Comparison of ENCODE assay signal across 13 cellular contexts in genomic region chr5:9467199-9468069, GRCh38.
A peak's percentile ranks its signal among the peaks of the same experiment; 100 is the strongest.
DNase-seq lines count a peak whose midpoint lies in the region; ATAC-seq and TF ChIP-seq lines count a peak whose summit lies in the region.
"Had no signal": no experiment of that assay in that cellular context is flagged by ENCODE, and none has a peak within 500 bp of the region (broad histone marks: within the 10 kb centered on the region; RNA-seq: fewer than 3 reads in every experiment).

No MANE protein-coding gene starts in this region.

- H2BK15ac ChIP-seq in neuronal stem cell (ENCODE audit: low read length), result no peak overlapping the region

- H4K8ac ChIP-seq in neuronal stem cell (ENCODE audit: low read depth, low read length), result no peak overlapping the region

- no peak overlapping the region for H2BK120ac ChIP-seq in neuronal stem cell (ENCODE audit: low read depth, low read length)

- H2BK12ac ChIP-seq in neuronal stem cell (ENCODE audit: low read length), result no peak overlapping the region

- peaks cover 2% of the 10 kb centered on the region for H3K79me1 ChIP-seq in neuronal stem cell (ENCODE audit: low read depth, low read length)

- no peak overlapping the region for H3K27ac ChIP-seq in neuronal stem cell (replicated peaks; ENCODE audit: low read length)
- H3K27ac ChIP-seq: SJCRH30 had no signal

- peaks cover 0 to 2% of the 10 kb centered on the region in 2 donors for H3K36me3 ChIP-seq in neuronal stem cell (replicated peaks in 1 of 2; ENCODE audit: control insufficient read depth in 2 of 2, insufficient read depth in 2 of 2, low read length in 2 of 2)
- H3K36me3 ChIP-seq: SJCRH30 had no signal

- H3K14ac ChIP-seq in neuronal stem cell (ENCODE audit: low read length), result no peak overlapping the region

- no peaks in the 10 kb centered on the region for H3K36me3 Mint-ChIP-seq in activated T-helper 17 cell treated with anti-CD3 and anti-CD28 coated beads, Interleukin-2, amount 50 U/mL, for 72 hours (ENCODE audit: low read depth)
- H3K36me3 Mint-ChIP-seq: naive B cell had no signal

- no peaks in the 10 kb centered on the region for H3K27me3 Mint-ChIP-seq in stimulated activated naive CD8-positive, alpha-beta T cell treated with anti-CD3 and anti-CD28 coated beads, Interleukin-15, amount 100 ng/mL, for 72 hours
- H3K27me3 Mint-ChIP-seq in activated T-helper 17 cell treated with anti-CD3 and anti-CD28 coated beads, Interleukin-2, amount 50 U/mL, for 72 hours, result no peaks in the 10 kb centered on the region
- H3K27me3 Mint-ChIP-seq: naive B cell had no signal

- H3K4me2 ChIP-seq in neuronal stem cell (ENCODE audit: insufficient read depth, low read length, poor library complexity, severe bottlenecking), result no peak overlapping the region

- WGBS in neuronal stem cell (ENCODE audit: extremely low coverage in 2 of 2, insufficient read length in 2 of 2, insufficient replicate concordance in 1 of 2), 2 donors, result no CpG with 5 or more reads among the region's 13 CpGs

- no peak overlapping the region for H3K27ac Mint-ChIP-seq in stimulated activated naive CD8-positive, alpha-beta T cell treated with anti-CD3 and anti-CD28 coated beads, Interleukin-15, amount 100 ng/mL, for 72 hours
- H3K27ac Mint-ChIP-seq in activated T-helper 17 cell treated with anti-CD3 and anti-CD28 coated beads, Interleukin-2, amount 50 U/mL, for 72 hours, result no peak overlapping the region
- H3K27ac Mint-ChIP-seq: naive B cell had no signal

- H4K91ac ChIP-seq in neuronal stem cell (ENCODE audit: low read depth, low read length, poor library complexity), result no peak overlapping the region

- no peak for DNase-seq in stimulated activated naive CD8-positive, alpha-beta T cell treated with anti-CD3 and anti-CD28 coated beads, Interleukin-15, Interleukin-2, amounts not matched to agents 100 U/mL and 50 U/mL, for 24 hours
- DNase-seq in stimulated activated naive CD8-positive, alpha-beta T cell treated with anti-CD3 and anti-CD28 coated beads, Interleukin-15, amount 100 ng/mL, for 72 hours, result no peak
- DNase-seq in epithelial cell of esophagus (ENCODE audit: low read depth), result peak; percentile 94
- no peak for DNase-seq in neuronal stem cell (ENCODE audit: low spot score)
- no peak for DNase-seq in posterior vena cava (ENCODE audit: low spot score)
- no peak for DNase-seq in activated CD4-positive, alpha-beta T cell treated with anti-CD3 and anti-CD28 coated beads for 4 hours
- DNase-seq: Karpas-422; naive B cell; NCI-H2029; NK-92 treated with Interleukin-12 subunit alpha and Interleukin-12 subunit beta, amount 100 ng/mL, for 24 hours; SJCRH30 had no signal

- H3K4me3 ChIP-seq in epithelial cell of esophagus (ENCODE audit: low read length) (no peak overlapping the region), neuronal stem cell (ENCODE audit: low read length in 2 of 2) (no peak overlapping the region)
- H3K4me3 ChIP-seq: SJCRH30 had no signal

- H3K4me1 Mint-ChIP-seq in stimulated activated naive CD8-positive, alpha-beta T cell treated with anti-CD3 and anti-CD28 coated beads, Interleukin-15, amount 100 ng/mL, for 72 hours, result no peaks in the 10 kb centered on the region
- H3K4me1 Mint-ChIP-seq in activated T-helper 17 cell treated with anti-CD3 and anti-CD28 coated beads, Interleukin-2, amount 50 U/mL, for 72 hours, result no peaks in the 10 kb centered on the region
- H3K4me1 Mint-ChIP-seq: naive B cell had no signal

- no peak for TF ChIP-seq CTCF in epithelial cell of esophagus (IDR thresholded peaks at IDR 0.05; ENCODE audit: insufficient read depth, low read depth, low read length, missing control alignments)

- no peaks in the 10 kb centered on the region for H3K9me3 ChIP-seq in neuronal stem cell (replicated peaks in 1 of 2; ENCODE audit: control insufficient read depth in 2 of 2, insufficient read depth in 1 of 2, low read depth in 1 of 2, low read length in 2 of 2)
- H3K9me3 ChIP-seq: SJCRH30 had no signal

- H3K27me3 ChIP-seq in neuronal stem cell (ENCODE audit: control insufficient read depth in 3 of 3, insufficient read depth in 3 of 3, low read depth in 1 of 3, low read length in 3 of 3), result no peaks in the 10 kb centered on the region
- H3K27me3 ChIP-seq: SJCRH30 had no signal

- no peak overlapping the region for H2AK5ac ChIP-seq in neuronal stem cell (ENCODE audit: low read depth, low read length)

- H3K18ac ChIP-seq in neuronal stem cell (ENCODE audit: low read length), result peak overlapping the region; percentile 20

- no peak overlapping the region for H3K4me3 Mint-ChIP-seq in stimulated activated naive CD8-positive, alpha-beta T cell treated with anti-CD3 and anti-CD28 coated beads, Interleukin-15, amount 100 ng/mL, for 72 hours
- H3K4me3 Mint-ChIP-seq in activated T-helper 17 cell treated with anti-CD3 and anti-CD28 coated beads, Interleukin-2, amount 50 U/mL, for 72 hours, result no peak overlapping the region
- H3K4me3 Mint-ChIP-seq: naive B cell had no signal

- no peak overlapping the region for H3K9ac ChIP-seq in neuronal stem cell (ENCODE audit: low read depth, low read length, poor library complexity)

- intact Hi-C loops in posterior vena cava (cut with DNase I), result no loop called here

- ATAC-seq in stimulated activated naive CD8-positive, alpha-beta T cell treated with anti-CD3 and anti-CD28 coated beads, Interleukin-15, Interleukin-2, amounts not matched to agents 100 U/mL and 50 U/mL, for 24 hours, result peak; percentile 14
- ATAC-seq in stimulated activated naive CD8-positive, alpha-beta T cell treated with anti-CD3 and anti-CD28 coated beads, Interleukin-15, amount 100 ng/mL, for 72 hours, result no peak
- no peak for ATAC-seq in HG03565 (IDR thresholded peaks at IDR 0.05; ENCODE audit: unreplicated experiment)
- no peak for ATAC-seq in activated T-helper 17 cell treated with anti-CD3 and anti-CD28 coated beads, Interleukin-2, amount 50 U/mL, for 72 hours (replicated peaks)

- no peaks in the 10 kb centered on the region for H3K9me3 Mint-ChIP-seq in stimulated activated naive CD8-positive, alpha-beta T cell treated with anti-CD3 and anti-CD28 coated beads, Interleukin-15, amount 100 ng/mL, for 72 hours
- peaks cover 8% of the 10 kb centered on the region for H3K9me3 Mint-ChIP-seq in activated T-helper 17 cell treated with anti-CD3 and anti-CD28 coated beads, Interleukin-2, amount 50 U/mL, for 72 hours

- no peak overlapping the region for H3K23ac ChIP-seq in neuronal stem cell (ENCODE audit: low read depth, low read length, poor library complexity)

- peaks cover 2 to 3% of the 10 kb centered on the region in 2 donors for H3K4me1 ChIP-seq in neuronal stem cell (ENCODE audit: control insufficient read depth in 2 of 2, insufficient read depth in 1 of 2, low read depth in 1 of 2, low read length in 2 of 2)
- H3K4me1 ChIP-seq: SJCRH30 had no signal

- no peak overlapping the region for H2BK5ac ChIP-seq in neuronal stem cell (ENCODE audit: low read length)

- no peak overlapping the region for H3K4ac ChIP-seq in neuronal stem cell (ENCODE audit: low read length)

- H2AFZ ChIP-seq in neuronal stem cell (ENCODE audit: low read length), result peak overlapping the region; percentile 57
